In the genomic region with DNA sequence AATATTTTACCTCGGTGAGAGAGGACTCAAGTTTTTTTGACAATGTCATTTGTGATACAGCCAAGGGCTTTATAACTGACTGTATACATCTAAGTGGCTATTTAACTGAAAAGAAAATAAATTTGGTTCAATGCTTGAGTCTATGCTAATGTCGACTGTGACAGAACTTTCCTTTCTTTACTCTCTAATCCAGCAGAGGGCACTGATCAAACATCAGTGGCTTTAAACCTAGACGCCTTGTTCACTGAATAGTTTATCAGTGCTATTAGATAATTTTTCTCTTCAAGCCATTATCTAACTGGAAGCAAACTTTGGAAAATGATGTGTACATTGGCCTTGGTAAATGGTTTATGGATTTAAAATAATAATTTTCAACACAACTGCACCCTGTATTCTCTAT, we compare ENCODE assay signal across 9 cellular contexts.
DNase-seq lines count a peak whose midpoint lies in the region; ATAC-seq and TF ChIP-seq lines count a peak whose summit lies in the region.
"Had no signal": no experiment of that assay in that cellular context is flagged by ENCODE, and none has a peak within 500 bp of the region (broad histone marks: within the 10 kb centered on the region; RNA-seq: fewer than 3 reads in every experiment).

No MANE protein-coding gene starts in this region.

- H3K27me3 ChIP-seq in gastrocnemius medialis (no peaks in the 10 kb centered on the region), neuronal stem cell (ENCODE audit: control insufficient read depth in 3 of 3, insufficient read depth in 3 of 3, low read depth in 1 of 3, low read length in 3 of 3) (no peaks in the 10 kb centered on the region)

- in situ Hi-C loops in gastrocnemius medialis (cut with MboI; ENCODE audit: low sequenced_read_pairs in 4 of 4): no loop called here

- no peak overlapping the region for H3K23ac ChIP-seq in neuronal stem cell (ENCODE audit: low read depth, low read length, poor library complexity)

- DNase-seq in GM20000 (ENCODE audit: low spot score) (peak; percentile 34), NCI-H526 treated with DMSO at 0.1 percent for 48 hours (lab: John Stamatoyannopoulos, UW) (peak; percentile 2), left kidney (ENCODE audit: low read depth, low spot score) (peak; percentile 30), gastrocnemius medialis (no peak), neuronal stem cell (ENCODE audit: low spot score) (no peak), CD1c-positive myeloid dendritic cell (ENCODE audit: extremely low spot score) (no peak)
- DNase-seq: occipital lobe had no signal

- TF ChIP-seq CTCF in GM12872 (IDR thresholded peaks at IDR 0.05; ENCODE audit: insufficient read depth, low read depth, low read length) (peak; percentile 23; the same call in 1 of the 3 replicates), GM20000 (IDR thresholded peaks at IDR 0.05; ENCODE audit: extremely low read depth, missing control alignments) (no peak), gastrocnemius medialis (IDR thresholded peaks at IDR 0.05 in 4 of 5, conservative IDR thresholded peaks at IDR 0.05 in 1 of 5) (no peak)

- H3K9me3 ChIP-seq in gastrocnemius medialis (no peaks in the 10 kb centered on the region), neuronal stem cell (replicated peaks in 1 of 2; ENCODE audit: control insufficient read depth in 2 of 2, insufficient read depth in 1 of 2, low read depth in 1 of 2, low read length in 2 of 2) (no peaks in the 10 kb centered on the region)

- H3K36me3 ChIP-seq in gastrocnemius medialis (no peaks in the 10 kb centered on the region), neuronal stem cell (replicated peaks in 1 of 2; ENCODE audit: control insufficient read depth in 2 of 2, insufficient read depth in 2 of 2, low read length in 2 of 2) (no peaks in the 10 kb centered on the region)

- no peak overlapping the region for H3K14ac ChIP-seq in neuronal stem cell (ENCODE audit: low read length)

- H3K27ac ChIP-seq in gastrocnemius medialis (no peak overlapping the region), neuronal stem cell (replicated peaks; ENCODE audit: low read length) (no peak overlapping the region)

- H3K4me3 ChIP-seq in gastrocnemius medialis (no peak overlapping the region), neuronal stem cell (ENCODE audit: low read length in 2 of 2) (no peak overlapping the region)

- H4K8ac ChIP-seq in neuronal stem cell (ENCODE audit: low read depth, low read length): no peak overlapping the region

- no peak overlapping the region for H3K4me2 ChIP-seq in neuronal stem cell (ENCODE audit: insufficient read depth, low read length, poor library complexity, severe bottlenecking)

- no peak for TF ChIP-seq POLR2A in gastrocnemius medialis (IDR thresholded peaks at IDR 0.05)

- intact Hi-C loops in gastrocnemius medialis (cut with DNase I; ENCODE audit: low total_unique reads): no loop called here

- H2AK5ac ChIP-seq in neuronal stem cell (ENCODE audit: low read depth, low read length): no peak overlapping the region

- no peak overlapping the region for H2BK5ac ChIP-seq in neuronal stem cell (ENCODE audit: low read length)

- no peak overlapping the region for H3K9ac ChIP-seq in neuronal stem cell (ENCODE audit: low read depth, low read length, poor library complexity)

- ATAC-seq in gastrocnemius medialis (no peak), GM21381 (IDR thresholded peaks at IDR 0.05; ENCODE audit: unreplicated experiment) (no peak)

- H3K4me1 ChIP-seq in gastrocnemius medialis (no peaks in the 10 kb centered on the region), neuronal stem cell (ENCODE audit: control insufficient read depth in 2 of 2, insufficient read depth in 1 of 2, low read depth in 1 of 2, low read length in 2 of 2) (peaks cover 0 to 1% of the 10 kb centered on the region in 2 donors)

- H2AFZ ChIP-seq in neuronal stem cell (ENCODE audit: low read length): no peak overlapping the region

- H3K4ac ChIP-seq in neuronal stem cell (ENCODE audit: low read length): no peak overlapping the region

- no CpG with 5 or more reads among the region's 3 CpGs for WGBS in neuronal stem cell (ENCODE audit: extremely low coverage in 2 of 2, insufficient read length in 2 of 2, insufficient replicate concordance in 1 of 2), 2 donors

- H2BK15ac ChIP-seq in neuronal stem cell (ENCODE audit: low read length): no peak overlapping the region

- H3K18ac ChIP-seq in neuronal stem cell (ENCODE audit: low read length): no peak overlapping the region

- no peak overlapping the region for H2BK12ac ChIP-seq in neuronal stem cell (ENCODE audit: low read length)

- no peak overlapping the region for H2BK120ac ChIP-seq in neuronal stem cell (ENCODE audit: low read depth, low read length)

- no peaks in the 10 kb centered on the region for H3K79me1 ChIP-seq in neuronal stem cell (ENCODE audit: low read depth, low read length)

- H4K91ac ChIP-seq in neuronal stem cell (ENCODE audit: low read depth, low read length, poor library complexity): no peak overlapping the region

Comparison
In these comparisons a context has a peak if more than half of its experiments do, and no peak if none do; other contexts are left out.
1. DNase-seq: peak in GM20000 (single experiment), NCI-H526 treated with DMSO at 0.1 percent for 48 hours (single experiment) and left kidney (single experiment); none in gastrocnemius medialis (0 of 2), neuronal stem cell (single experiment) and CD1c-positive myeloid dendritic cell (single experiment).